In the genomic region with DNA sequence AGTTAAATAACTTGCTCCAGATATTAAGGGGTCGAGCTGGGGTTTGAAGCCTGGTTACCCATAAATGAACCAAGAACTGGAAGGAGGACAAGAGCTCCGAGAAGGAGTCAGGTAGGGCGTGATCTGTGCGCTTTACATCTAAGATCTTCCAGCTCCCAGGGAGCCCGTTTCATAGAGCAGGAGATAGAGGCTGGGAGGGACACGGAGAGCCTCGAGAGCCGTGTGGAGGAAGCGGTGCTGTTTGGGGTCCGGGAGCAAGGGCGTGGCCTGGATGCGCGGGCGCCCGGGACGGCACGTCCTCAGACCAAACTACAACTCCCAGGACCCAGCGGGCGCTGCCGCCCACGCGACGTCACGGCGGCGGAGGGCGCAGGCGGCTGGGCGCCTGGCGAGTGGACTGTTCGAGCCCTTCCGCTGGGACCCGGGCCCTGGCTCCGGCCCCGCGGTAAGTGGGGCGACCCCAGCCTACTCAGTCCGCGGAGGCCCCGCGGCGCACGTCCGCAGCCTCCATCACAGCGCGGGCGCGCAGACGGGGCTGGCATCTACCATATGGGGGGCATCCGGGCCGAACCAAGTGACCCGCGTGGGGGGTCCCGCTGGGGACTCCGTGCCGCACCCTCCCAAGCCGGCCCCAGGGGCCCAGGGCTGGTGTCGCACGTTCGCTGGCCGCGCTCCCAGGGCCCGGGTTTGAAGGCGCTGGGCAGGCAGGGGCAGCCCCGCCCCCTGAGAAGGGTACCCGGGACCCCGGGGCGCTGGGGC, we compare ENCODE assay signal across 8 cellular contexts. TPM values are rescaled to one million over a fixed set of nuclear protein-coding genes. Genes with fewer than 3 reads are reported as not detected.
DNase-seq lines count a peak whose midpoint lies in the region; ATAC-seq and TF ChIP-seq lines count a peak whose summit lies in the region.

TSS of gene BCKDK (plus strand) at position 352 of the 759 bp plus-strand sequence. CDS start 838 bp downstream, outside the sequence.

- DNase-seq in HFF-Myc (ENCODE audit: extremely low read depth, low read depth) (no peak), MV-4-11 (lab: John Stamatoyannopoulos, UW) (peak; percentile 72), T-helper 17 cell (peak; percentile 29 to 47 (median 38)), amygdala (lab: John Stamatoyannopoulos, UW) (peak in 46 of 56 donors; percentile 13 to 81 (median 45)), left ventricle myocardium superior (peak; percentile 91), psoas muscle (peak; percentile 85 to 86), vagina (ENCODE audit: extremely low spot score in 2 of 2) (no peak)

- intact Hi-C loops in left ventricle myocardium superior (cut with micrococcal nuclease), result no loop called here
- intact Hi-C loops in psoas muscle (cut with DNase I), result loop anchor here (5.0 kb wide), 2 partner anchors 34 to 344 kb away; no protein-coding TSS in a partner anchor
- intact Hi-C loops in vagina (cut with DNase I), result no loop called here

- ATAC-seq in T-helper 17 cell (peak; percentile 86), left ventricle myocardium superior (peak; percentile 79), psoas muscle (peak; percentile 62 to 74 (median 69))

- TF ChIP-seq POLR2A in GM10847 (IDR thresholded peaks at IDR 0.05; ENCODE audit: extremely low read depth, insufficient read length), result peak; percentile 51
- TF ChIP-seq POLR2A in vagina (IDR thresholded peaks at IDR 0.05), result peak in 1 of 2 donors; percentile 45

- H3K4me3 ChIP-seq in HFF-Myc (replicated peaks; ENCODE audit: low read depth, low read length) (peak within 1 kb of the TSS; percentile 94), psoas muscle (peak within 1 kb of the TSS; percentile 86), vagina (peak within 1 kb of the TSS; percentile 87 to 93)

- H3K9me3 ChIP-seq in T-helper 17 cell (ENCODE audit: control insufficient read depth, low read length, poor library complexity, severe bottlenecking) (no peaks in the 10 kb centered on the region), psoas muscle (no peaks in the 10 kb centered on the region), vagina (no peaks in the 10 kb centered on the region)

- H3K36me3 ChIP-seq in psoas muscle (ENCODE audit: insufficient read depth in 1 of 2, low read depth in 1 of 2) (peaks cover 2 to 29% of the 10 kb centered on the region in 2 donors), vagina (peaks cover 0 to 32% of the 10 kb centered on the region in 2 donors)

- no peaks in the 10 kb centered on the region for H3K27me3 Mint-ChIP-seq in T-helper 17 cell

- WGBS in psoas muscle, 3 donors, result 3 to 4% (median 3%) methylated on average over 62 to 68 of the region's 68 CpGs

- peaks cover 16% of the 10 kb centered on the region for H3K4me1 Mint-ChIP-seq in T-helper 17 cell

- peaks cover 2% of the 10 kb centered on the region for H3K36me3 Mint-ChIP-seq in T-helper 17 cell (ENCODE audit: low read depth)

- peak within 1 kb of the TSS; percentile 90 for H3K27ac ChIP-seq in psoas muscle
- H3K27ac ChIP-seq in vagina, result peak within 1 kb of the TSS; percentile 93

- peaks cover 32% of the 10 kb centered on the region for H3K4me1 ChIP-seq in psoas muscle
- H3K4me1 ChIP-seq in vagina, result peaks cover 25% of the 10 kb centered on the region

- TF ChIP-seq CTCF in HFF-Myc (IDR thresholded peaks at IDR 0.05; ENCODE audit: low read depth, low read length, missing control alignments) (no peak), psoas muscle (IDR thresholded peaks at IDR 0.05) (no peak), vagina (IDR thresholded peaks at IDR 0.05) (no peak)

- peak within 1 kb of the TSS; percentile 63 for H3K27ac Mint-ChIP-seq in T-helper 17 cell

- H3K27me3 ChIP-seq in psoas muscle (ENCODE audit: insufficient read depth in 3 of 3, low read length in 2 of 3) (no peaks in the 10 kb centered on the region), vagina (no peaks in the 10 kb centered on the region)

- H3K4me3 Mint-ChIP-seq in T-helper 17 cell, result peak within 1 kb of the TSS; percentile 89

RNA-seq across cellular contexts. Expression of gene BCKDK, which starts in this region (rescaled TPM):
- 1 to 10 TPM; 8.5 to 9.9 TPM for total RNA-seq in T-helper 17 cell
- total RNA-seq in left ventricle myocardium superior, result 90.5 TPM
- 10 to 100 TPM; 36.7 to 72.8 (median 55.4) TPM for total RNA-seq in psoas muscle
- 10 to 100 TPM; 46.6 to 58.6 (median 47.3) TPM for polyA plus RNA-seq in psoas muscle
- 48.9 TPM for total RNA-seq in vagina

Comparison
In these comparisons a context has a peak if more than half of its experiments do, and no peak if none do; other contexts are left out.
1. DNase-seq: peak in MV-4-11 (single experiment), T-helper 17 cell (3 of 3), amygdala (46 of 56), left ventricle myocardium superior (single experiment) and psoas muscle (2 of 2); none in HFF-Myc (single experiment) and vagina (0 of 2).
2. intact Hi-C loops: an anchor here in psoas muscle (5.0 kb wide); none called in left ventricle myocardium superior and vagina.
3. Peak in every context shown above with its lines, with median percentiles within 50 percentile points of each other: H3K4me3 ChIP-seq and ATAC-seq.